ENCODE assay signal across 18 cellular contexts in the genomic region with DNA sequence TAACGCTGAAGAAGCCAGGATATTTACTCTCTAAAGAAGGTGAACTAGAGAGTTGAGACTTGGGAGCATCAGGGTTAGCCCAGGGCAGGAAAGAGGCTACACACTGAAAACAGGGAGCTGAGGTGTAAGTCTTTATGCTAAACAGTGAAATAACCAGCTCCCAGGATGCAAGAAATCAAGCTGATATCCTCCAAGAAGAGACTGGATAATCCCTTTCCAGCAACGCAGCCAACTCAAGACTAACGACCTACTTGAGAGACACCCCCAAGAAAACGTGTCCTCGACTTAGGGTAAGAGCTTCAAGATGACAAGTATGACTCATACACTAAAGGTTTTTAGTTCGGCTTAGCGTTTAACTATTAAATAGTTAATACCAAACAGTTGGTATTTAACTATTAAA.
DNase-seq lines count a peak whose midpoint lies in the region; ATAC-seq, FAIRE-seq and TF ChIP-seq lines count a peak whose summit lies in the region.
"Had no signal": no experiment of that assay in that cellular context is flagged by ENCODE, and none has a peak within 500 bp of the region (broad histone marks: within the 10 kb centered on the region; RNA-seq: fewer than 3 reads in every experiment).

No MANE protein-coding gene starts in this region.

- H3K4me3 ChIP-seq in A549, result no peak overlapping the region
- no peak overlapping the region for H3K4me3 ChIP-seq in DND-41 (ENCODE audit: low read depth in 1 of 2, low read length in 2 of 2)
- no peak overlapping the region for H3K4me3 ChIP-seq in epithelial cell of proximal tubule (ENCODE audit: low read depth, low read length)

- H3K4me2 ChIP-seq in A549, result peak overlapping the region; percentile 72
- H3K4me2 ChIP-seq in DND-41 (ENCODE audit: insufficient read depth, low read length), result no peak overlapping the region

- POLR2A ChIA-PET in A549 (lab: Yijun Ruan, JAX), result no interaction called here

- H3K79me2 ChIP-seq in DND-41 (ENCODE audit: insufficient read depth, low read length), result peaks cover 65% of the 10 kb centered on the region

- H3K9ac ChIP-seq in DND-41 (ENCODE audit: low read depth, low read length), result no peak overlapping the region

- TF ChIP-seq RAD21 in A549 (conservative IDR thresholded peaks at IDR 0.05 in 1 of 2, IDR thresholded peaks at IDR 0.05 in 1 of 2), result no peak

- H3K4me1 ChIP-seq in A549, result peaks cover 13% of the 10 kb centered on the region
- no peaks in the 10 kb centered on the region for H3K4me1 ChIP-seq in DND-41 (ENCODE audit: insufficient read depth, low read length)

- TF ChIP-seq EP300 in A549 (IDR thresholded peaks at IDR 0.05), result no peak

- H3K36me3 ChIP-seq in DND-41 (ENCODE audit: insufficient read depth, low read length), result peaks cover 68% of the 10 kb centered on the region

- ATAC-seq in A549, result peak; percentile 50 to 51; a peak in 4 of 6 replicates
- ATAC-seq in DND-41 (ENCODE audit: insufficient read depth, low read depth), result peak; percentile 29; the same call in 1 of the 3 replicates
- no peak for ATAC-seq in HG03196 (IDR thresholded peaks at IDR 0.05; ENCODE audit: unreplicated experiment)
- ATAC-seq in HG03045 (IDR thresholded peaks at IDR 0.05; ENCODE audit: unreplicated experiment), result no peak

- H3K27me3 ChIP-seq in DND-41 (ENCODE audit: insufficient read depth, low read length, poor library complexity), result no peaks in the 10 kb centered on the region

- no peak for TF ChIP-seq POLR2A in A549 (IDR thresholded peaks at IDR 0.05; ENCODE audit: low read length)

- DNase-seq in A549 (ENCODE audit: low read depth in 1 of 2, low spot score in 1 of 2) (peak in 1 of 2 experiments; percentile 36), DND-41 (no peak), epithelial cell of proximal tubule (ENCODE audit: low read depth) (peak; percentile 71), putamen (ENCODE audit: low spot score) (peak; percentile 16), A172 (ENCODE audit: low spot score) (no peak)
- DNase-seq: Caco-2; CD8-positive, alpha-beta memory T cell; DMS 273 treated with DMSO at 0.1 percent for 48 hours; EL; GOT3; H9; IMR-90; KBM-7 had no signal

- H3K27ac ChIP-seq in A549 (peak overlapping the region; percentile 48 to 83; a peak in 5 of 6 replicates), DND-41 (ENCODE audit: low read length) (peak overlapping the region; percentile 13)

- peaks cover 4% of the 10 kb centered on the region; the same call in 1 of the 2 replicates for H4K20me1 ChIP-seq in DND-41 (ENCODE audit: insufficient read depth, low read length)

- WGBS in A549 (ENCODE audit: missing lambda C conversion rate), result 8% methylated on average over 7 of the region's 7 CpGs

- CTCF ChIA-PET in A549 (lab: Yijun Ruan, JAX), result interaction anchor here (0.5 to 0.9 kb wide), 4 partner anchors 86 to 897 kb away, joined by 3 to 4 read pairs (median 3); no protein-coding TSS in a partner anchor

- peak; percentile 94 for FAIRE-seq in A549 (lab: Jason Lieb, UNC)
- FAIRE-seq: A204.1, G401.6, GM12891 had no signal

- H2AFZ ChIP-seq in DND-41 (ENCODE audit: low read depth, low read length), result no peak overlapping the region

- TF ChIP-seq CTCF in A549 (IDR thresholded peaks at IDR 0.05) (no peak), DND-41 (IDR thresholded peaks at IDR 0.05; ENCODE audit: borderline replicate concordance, extremely low read depth, low read length, poor library complexity, severe bottlenecking) (no peak), epithelial cell of proximal tubule (conservative IDR thresholded peaks at IDR 0.05; ENCODE audit: low read depth, low read length) (no peak)

- H3K9me3 ChIP-seq in A549 (no peaks in the 10 kb centered on the region), DND-41 (ENCODE audit: insufficient read depth, low read length, severe bottlenecking) (peaks cover 8% of the 10 kb centered on the region)
- H3K9me3 ChIP-seq: Caco-2 had no signal

TF ChIP-seq in A549, 52 proteins besides CTCF, POLR2A, EP300 and RAD21:
- TF ChIP-seq HDAC2 (IDR thresholded peaks at IDR 0.05) (no peak), NFE2L2 (conservative IDR thresholded peaks at IDR 0.05; ENCODE audit: low read length) (no peak), FOSL2 (IDR thresholded peaks at IDR 0.05) (0 out of 2 replicates have a peak, but pooled peaks have one; percentile 20), FOSL2 (CRISPR knock-in tag; IDR thresholded peaks at IDR 0.05) (peak; percentile 82), RARB (CRISPR knock-in tag; IDR thresholded peaks at IDR 0.05) (no peak)
TF ChIP-seq in A549: peak in this region for 1.

Comparison
In these comparisons a context has a peak if more than half of its experiments do, and no peak if none do; other contexts are left out.
1. ATAC-seq: peak in A549 (2 of 2) and DND-41 (single experiment); none in HG03196 (single experiment) and HG03045 (single experiment).
2. DNase-seq: peak in epithelial cell of proximal tubule (single experiment) and putamen (single experiment); none in DND-41 (single experiment) and A172 (single experiment).